ENCODE assay signal across 2 cellular contexts in the genomic region with DNA sequence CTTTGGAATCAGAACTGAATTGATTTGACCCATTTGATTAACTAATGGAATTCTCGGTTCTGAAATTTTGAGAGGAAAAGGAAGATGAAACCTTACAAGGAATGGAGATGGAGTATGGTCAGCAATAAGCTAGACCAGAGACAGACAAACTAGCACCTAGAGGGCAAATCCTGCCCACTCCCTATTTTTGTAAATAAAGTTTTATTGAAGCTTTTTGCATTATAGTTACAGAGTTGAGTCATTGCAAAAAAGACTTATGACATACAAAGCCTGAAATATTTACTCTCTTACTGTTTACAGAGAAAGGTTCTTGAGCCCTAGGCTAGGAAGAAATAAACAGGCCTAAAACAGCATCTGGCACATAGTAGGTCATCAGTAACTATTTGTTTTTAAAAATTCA.
TF ChIP-seq lines count a peak whose summit lies in the region.

No MANE protein-coding gene starts in this region.

TF ChIP-seq in HepG2, 621 proteins besides CTCF, POLR2A, EP300 and RAD21 (continues in another document):
- TF ChIP-seq PBX3 (CRISPR knock-in tag; IDR thresholded peaks at IDR 0.05; ENCODE audit: borderline replicate concordance) (no peak), MZF1 (CRISPR knock-in tag; IDR thresholded peaks at IDR 0.05; ENCODE audit: borderline replicate concordance) (no peak), RNF219 (CRISPR knock-in tag; IDR thresholded peaks at IDR 0.05) (no peak), ZC3H13 (CRISPR knock-in tag; IDR thresholded peaks at IDR 0.05) (no peak), ZNF510 (CRISPR knock-in tag; IDR thresholded peaks at IDR 0.05; ENCODE audit: low read depth) (no peak), ZKSCAN1 (IDR thresholded peaks at IDR 0.05; ENCODE audit: low read length) (0 out of 2 replicates have a peak, but pooled peaks have one; percentile 29), DDIT3 (CRISPR knock-in tag; IDR thresholded peaks at IDR 0.05) (no peak), DBP (CRISPR knock-in tag; IDR thresholded peaks at IDR 0.05; ENCODE audit: not compliant biosample characterization) (no peak), GPBP1L1 (CRISPR knock-in tag; IDR thresholded peaks at IDR 0.05) (no peak)
- TF ChIP-seq, protein P1, sequence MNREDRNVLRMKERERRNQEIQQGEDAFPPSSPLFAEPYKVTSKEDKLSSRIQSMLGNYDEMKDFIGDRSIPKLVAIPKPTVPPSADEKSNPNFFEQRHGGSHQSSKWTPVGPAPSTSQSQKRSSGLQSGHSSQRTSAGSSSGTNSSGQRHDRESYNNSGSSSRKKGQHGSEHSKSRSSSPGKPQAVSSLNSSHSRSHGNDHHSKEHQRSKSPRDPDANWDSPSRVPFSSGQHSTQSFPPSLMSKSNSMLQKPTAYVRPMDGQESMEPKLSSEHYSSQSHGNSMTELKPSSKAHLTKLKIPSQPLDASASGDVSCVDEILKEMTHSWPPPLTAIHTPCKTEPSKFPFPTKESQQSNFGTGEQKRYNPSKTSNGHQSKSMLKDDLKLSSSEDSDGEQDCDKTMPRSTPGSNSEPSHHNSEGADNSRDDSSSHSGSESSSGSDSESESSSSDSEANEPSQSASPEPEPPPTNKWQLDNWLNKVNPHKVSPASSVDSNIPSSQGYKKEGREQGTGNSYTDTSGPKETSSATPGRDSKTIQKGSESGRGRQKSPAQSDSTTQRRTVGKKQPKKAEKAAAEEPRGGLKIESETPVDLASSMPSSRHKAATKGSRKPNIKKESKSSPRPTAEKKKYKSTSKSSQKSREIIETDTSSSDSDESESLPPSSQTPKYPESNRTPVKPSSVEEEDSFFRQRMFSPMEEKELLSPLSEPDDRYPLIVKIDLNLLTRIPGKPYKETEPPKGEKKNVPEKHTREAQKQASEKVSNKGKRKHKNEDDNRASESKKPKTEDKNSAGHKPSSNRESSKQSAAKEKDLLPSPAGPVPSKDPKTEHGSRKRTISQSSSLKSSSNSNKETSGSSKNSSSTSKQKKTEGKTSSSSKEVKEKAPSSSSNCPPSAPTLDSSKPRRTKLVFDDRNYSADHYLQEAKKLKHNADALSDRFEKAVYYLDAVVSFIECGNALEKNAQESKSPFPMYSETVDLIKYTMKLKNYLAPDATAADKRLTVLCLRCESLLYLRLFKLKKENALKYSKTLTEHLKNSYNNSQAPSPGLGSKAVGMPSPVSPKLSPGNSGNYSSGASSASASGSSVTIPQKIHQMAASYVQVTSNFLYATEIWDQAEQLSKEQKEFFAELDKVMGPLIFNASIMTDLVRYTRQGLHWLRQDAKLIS (CRISPR knock-in tag; IDR thresholded peaks at IDR 0.05): no peak
- TF ChIP-seq, protein P2, sequence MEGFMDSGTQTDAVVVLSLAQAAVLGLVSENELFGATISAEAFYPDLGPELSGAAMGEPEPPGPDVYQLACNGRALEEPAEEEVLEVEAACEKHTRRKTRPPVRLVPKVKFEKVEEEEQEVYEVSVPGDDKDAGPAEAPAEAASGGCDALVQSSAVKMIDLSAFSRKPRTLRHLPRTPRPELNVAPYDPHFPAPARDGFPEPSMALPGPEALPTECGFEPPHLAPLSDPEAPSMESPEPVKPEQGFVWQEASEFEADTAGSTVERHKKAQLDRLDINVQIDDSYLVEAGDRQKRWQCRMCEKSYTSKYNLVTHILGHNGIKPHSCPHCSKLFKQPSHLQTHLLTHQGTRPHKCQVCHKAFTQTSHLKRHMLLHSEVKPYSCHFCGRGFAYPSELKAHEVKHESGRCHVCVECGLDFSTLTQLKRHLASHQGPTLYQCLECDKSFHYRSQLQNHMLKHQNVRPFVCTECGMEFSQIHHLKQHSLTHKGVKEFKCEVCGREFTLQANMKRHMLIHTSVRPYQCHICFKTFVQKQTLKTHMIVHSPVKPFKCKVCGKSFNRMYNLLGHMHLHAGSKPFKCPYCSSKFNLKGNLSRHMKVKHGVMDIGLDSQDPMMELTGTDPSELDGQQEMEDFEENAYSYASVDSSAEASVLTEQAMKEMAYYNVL (CRISPR knock-in tag; IDR thresholded peaks at IDR 0.05; ENCODE audit: borderline replicate concordance): no peak

TF ChIP-seq in K562, 482 proteins besides CTCF, POLR2A, EP300 and RAD21:
- TF ChIP-seq SP2 (IDR thresholded peaks at IDR 0.05; ENCODE audit: extremely low read depth, low read depth, low read length, poor library complexity, severe bottlenecking) (no peak), ZBTB40 (IDR thresholded peaks at IDR 0.05) (peak; percentile 58; the same call in 1 of the 2 replicates), ZBTB40 (CRISPR knock-in tag; IDR thresholded peaks at IDR 0.05) (no peak)
TF ChIP-seq in K562: peak in this region for 1.
